Comparison of ENCODE assay signal across 16 cellular contexts in genomic region chr17:80945736-80946135, GRCh38.
"Had no signal": no experiment of that assay in that cellular context is flagged by ENCODE, and none has a peak within 500 bp of the region (broad histone marks: within the 10 kb centered on the region; RNA-seq: fewer than 3 reads in every experiment).

No MANE protein-coding gene starts in this region.

- H3K27ac Mint-ChIP-seq: activated B cell treated with CpG ODN at 0.5 μM for 24 hours, mesothelial cell of epicardium, T-helper 17 cell had no signal

- FAIRE-seq: bronchial epithelial cell, islet of Langerhans had no signal

- H3K4me3 ChIP-seq: ascending aorta, esophagus squamous epithelium, psoas muscle, tibial nerve had no signal

- ATAC-seq: psoas muscle, T-helper 17 cell had no signal

- H3K27me3 ChIP-seq: ascending aorta, esophagus squamous epithelium, tibial nerve had no signal

- H3K9me3 ChIP-seq: ascending aorta, esophagus squamous epithelium, psoas muscle, tibial nerve had no signal

- DNase-seq: activated B cell treated with CpG ODN at 0.5 μM for 24 hours; activated CD4-positive, alpha-beta T cell treated with anti-CD3 and anti-CD28 coated beads, Interleukin-2, amount 10 ng/mL, durations not matched to agents 7 days and 5 days; activated CD8-positive, alpha-beta memory T cell treated with anti-CD3 and anti-CD28 coated beads for 24 hours; esophagus squamous epithelium; foreskin fibroblast; head of caudate nucleus; occipital lobe; stimulated activated CD4-positive, alpha-beta T cell treated with anti-CD3 and anti-CD28 coated beads, Interleukin-15, amount 100 ng/mL, for 24 hours; stimulated activated CD4-positive, alpha-beta T cell treated with anti-CD3 and anti-CD28 coated beads, Interleukin-4, amount 100 ng/mL, for 24 hours had no signal

- H3K27ac ChIP-seq: ascending aorta, esophagus squamous epithelium, psoas muscle, tibial nerve had no signal

- H3K27me3 Mint-ChIP-seq: activated B cell treated with CpG ODN at 0.5 μM for 24 hours; activated CD4-positive, alpha-beta T cell treated with anti-CD3 and anti-CD28 coated beads, Interleukin-2, amount 10 ng/mL, durations not matched to agents 7 days and 5 days; T-helper 17 cell had no signal

- H3K9me3 Mint-ChIP-seq: activated B cell treated with CpG ODN at 0.5 μM for 24 hours; activated CD4-positive, alpha-beta T cell treated with anti-CD3 and anti-CD28 coated beads, Interleukin-2, amount 10 ng/mL, durations not matched to agents 7 days and 5 days had no signal

- H3K4me3 Mint-ChIP-seq: activated B cell treated with CpG ODN at 0.5 μM for 24 hours; activated CD4-positive, alpha-beta T cell treated with anti-CD3 and anti-CD28 coated beads, Interleukin-2, amount 10 ng/mL, durations not matched to agents 7 days and 5 days; mesothelial cell of epicardium; T-helper 17 cell had no signal
